1 cellular context compared by ENCODE assay signal in the genomic region with DNA sequence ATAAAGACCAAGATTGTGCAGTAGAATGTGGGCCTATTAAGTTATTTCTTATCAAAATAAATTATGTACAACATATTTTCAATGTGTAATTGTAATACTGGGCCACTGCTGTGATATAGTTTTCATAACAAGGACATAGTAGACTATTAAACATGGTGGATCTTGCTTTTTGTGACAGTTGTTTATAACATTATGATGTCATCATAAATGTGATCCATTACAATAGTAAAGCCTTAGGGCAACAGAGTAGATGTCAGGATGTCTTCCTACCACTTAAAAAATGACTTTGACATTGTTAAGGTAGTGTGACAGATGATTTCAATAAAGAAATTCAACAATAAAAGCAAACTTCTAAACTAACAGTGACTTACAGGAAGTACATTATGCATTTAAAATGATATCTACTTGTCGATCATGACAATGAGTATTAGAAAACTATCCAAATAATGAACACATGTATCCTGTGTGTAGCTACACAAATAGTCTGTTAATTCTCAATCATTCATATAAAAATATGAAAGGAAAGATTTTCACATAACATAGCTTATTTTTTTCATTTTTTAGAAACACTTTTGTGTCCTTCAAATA.
TF ChIP-seq lines count a peak whose summit lies in the region.

No MANE protein-coding gene starts in this region.

TF ChIP-seq in SK-N-SH, 30 proteins besides CTCF, POLR2A, EP300 and RAD21 (continued from another document):
- TF ChIP-seq MEF2A (IDR thresholded peaks at IDR 0.05; ENCODE audit: borderline replicate concordance, low read depth), result peak; percentile 44; the same call in 1 of the 2 replicates
- TF ChIP-seq ELF1 (IDR thresholded peaks at IDR 0.05), result no peak
